20 cellular contexts compared by ENCODE assay signal in the genomic region with DNA sequence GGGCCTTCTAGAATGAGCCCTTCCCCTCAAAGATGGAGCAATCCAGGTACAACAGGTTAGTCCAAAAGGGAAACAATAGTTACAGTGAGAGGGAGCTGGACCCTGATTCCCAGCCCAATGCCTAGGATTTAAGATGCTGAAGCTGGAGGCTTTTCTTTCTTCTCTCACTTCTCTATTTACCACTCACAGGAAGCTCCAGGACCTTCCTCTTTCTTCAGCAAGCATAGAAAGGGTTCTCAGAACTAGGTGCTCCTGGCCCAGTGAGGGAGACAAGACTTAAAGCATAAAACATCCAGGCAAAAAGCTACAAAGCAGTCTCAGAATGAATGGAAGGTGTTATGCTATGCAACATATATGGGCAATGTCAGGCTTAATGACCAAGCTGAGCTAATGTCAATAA.
"Had no signal": no experiment of that assay in that cellular context is flagged by ENCODE, and none has a peak within 500 bp of the region (broad histone marks: within the 10 kb centered on the region; RNA-seq: fewer than 3 reads in every experiment).

No MANE protein-coding gene starts in this region.

- H3K27ac ChIP-seq: brain microvascular endothelial cell, dorsolateral prefrontal cortex, epithelial cell of prostate, lower lobe of right lung, prostate gland, right atrium auricular region, tibial artery had no signal

- H3K27ac Mint-ChIP-seq: activated T-cell treated with anti-CD3 and anti-CD28 coated beads, Interleukin-2, amount 50 U/mL, for 72 hours; endodermal cell had no signal

- H3K9me3 ChIP-seq: lower lobe of right lung, prostate gland, right atrium auricular region, tibial artery had no signal

- ATAC-seq: activated T-cell treated with anti-CD3 and anti-CD28 coated beads, Interleukin-2, amount 50 U/mL, for 72 hours; left cardiac atrium; lower lobe of right lung; stimulated activated naive CD8-positive, alpha-beta T cell treated with anti-CD3 and anti-CD28 coated beads, Interleukin-15, Interleukin-2, amounts not matched to agents 100 U/mL and 50 U/mL, for 24 hours had no signal

- H3K9me3 Mint-ChIP-seq: activated T-cell treated with anti-CD3 and anti-CD28 coated beads, Interleukin-2, amount 50 U/mL, for 72 hours had no signal

- H3K4me3 ChIP-seq: dorsolateral prefrontal cortex, lower lobe of right lung, prostate gland, right atrium auricular region, tibial artery had no signal

- H3K36me3 ChIP-seq: brain microvascular endothelial cell, lower lobe of right lung, prostate gland, right atrium auricular region, tibial artery had no signal

- H3K27me3 ChIP-seq: brain microvascular endothelial cell, right atrium auricular region, tibial artery had no signal

- H3K4me3 Mint-ChIP-seq: activated T-cell treated with anti-CD3 and anti-CD28 coated beads, Interleukin-2, amount 50 U/mL, for 72 hours; endodermal cell had no signal

- DNase-seq: activated CD4-positive, alpha-beta T cell treated with anti-CD3 and anti-CD28 coated beads for 1 hour; activated effector memory CD4-positive, alpha-beta T cell treated with anti-CD3 and anti-CD28 coated beads, Interleukin-2, amount 50 U/mL, for 16 hours; activated naive CD4-positive, alpha-beta T cell treated with anti-CD3 and anti-CD28 coated beads, Interleukin-2, amount 50 U/mL, for 16 hours; activated T-cell treated with anti-CD3 and anti-CD28 coated beads, Interleukin-2, amount 50 U/mL, for 72 hours; aorta; brain microvascular endothelial cell; central memory CD4-positive, alpha-beta T cell; dorsolateral prefrontal cortex; foreskin fibroblast; left cardiac atrium; lower lobe of right lung; occipital lobe; stimulated activated CD4-positive, alpha-beta T cell treated with anti-CD3 and anti-CD28 coated beads, Interleukin-2, amount 100 ng/mL, for 24 hours; stimulated activated naive CD8-positive, alpha-beta T cell treated with anti-CD3 and anti-CD28 coated beads, Interleukin-15, Interleukin-2, amounts not matched to agents 100 U/mL and 50 U/mL, for 24 hours; substantia nigra; tibial artery had no signal

- H3K4me1 ChIP-seq: right atrium auricular region, tibial artery had no signal
